Comparison of ENCODE assay signal across 8 cellular contexts in genomic region chr4:185142911-185143595, GRCh38. TPM values are rescaled to one million over a fixed set of nuclear protein-coding genes. Genes with fewer than 3 reads are reported as not detected.
A peak's percentile ranks its signal among the peaks of the same experiment; 100 is the strongest.
DNase-seq lines count a peak whose midpoint lies in the region; ATAC-seq and TF ChIP-seq lines count a peak whose summit lies in the region.

Gene SLC25A4 (plus strand): TSS chr4:185143266. CDS start chr4:185143373, 107 bp downstream.

- H3K27me3 ChIP-seq in colonic mucosa, result no peaks in the 10 kb centered on the region

- peak within 1 kb of the TSS; percentile 76 for H3K27ac ChIP-seq in colonic mucosa

- in situ Hi-C loops in ACHN (cut with HindIII; ENCODE audit: low pct_ligation_motif_present, low pct_unique_long_range_greater_than_20kb, low sequenced_read_pairs), result no loop called here

- DNase-seq in ACHN, result peak; percentile 83
- peak; percentile 61 for DNase-seq in NCI-H2227 treated with DMSO at 0.1 percent for 48 hours (lab: John Stamatoyannopoulos, UW)
- peak; percentile 87 for DNase-seq in activated CD4-positive, alpha-beta T cell treated with anti-CD3 and anti-CD28 coated beads for 48 hours
- DNase-seq in colonic mucosa, result peak; percentile 84
- peak; percentile 95 for DNase-seq in left kidney (ENCODE audit: low read depth, low spot score)
- DNase-seq in stimulated activated CD4-positive, alpha-beta T cell treated with anti-CD3 and anti-CD28 coated beads, Interleukin-2, amount 100 ng/mL, for 4 hours (ENCODE audit: low read depth), result peak; percentile 76

- no peaks in the 10 kb centered on the region for H3K9me3 ChIP-seq in colonic mucosa

- no peaks in the 10 kb centered on the region for H3K36me3 ChIP-seq in colonic mucosa

- TF ChIP-seq CTCF in colonic mucosa (IDR thresholded peaks at IDR 0.05), result no peak

- no peaks in the 10 kb centered on the region for H3K4me1 ChIP-seq in colonic mucosa

- peak within 1 kb of the TSS; percentile 72 to 90 for H3K9ac ChIP-seq in colonic mucosa (ENCODE audit: low read depth in 2 of 2, low read length in 2 of 2)

- peak within 1 kb of the TSS; percentile 68 for H3K4me3 ChIP-seq in colonic mucosa

- ATAC-seq in GM18520 (IDR thresholded peaks at IDR 0.05; ENCODE audit: unreplicated experiment) (peak; percentile 90), HG03064 (IDR thresholded peaks at IDR 0.05; ENCODE audit: low read depth, unreplicated experiment) (peak; percentile 97)

- intact Hi-C loops in colonic mucosa (cut with DNase I), result no loop called here

RNA-seq across cellular contexts. Expression of gene SLC25A4, which starts in this region (rescaled TPM):
- 10 to 100 TPM; 35.0 to 44.6 TPM for total RNA-seq in colonic mucosa

Comparison
In these comparisons a context has a peak if more than half of its experiments do, and no peak if none do; other contexts are left out.
1. Peak in every context shown above with its lines: DNase-seq, ATAC-seq, H3K4me3 ChIP-seq and H3K27ac ChIP-seq.